In the genomic region with DNA sequence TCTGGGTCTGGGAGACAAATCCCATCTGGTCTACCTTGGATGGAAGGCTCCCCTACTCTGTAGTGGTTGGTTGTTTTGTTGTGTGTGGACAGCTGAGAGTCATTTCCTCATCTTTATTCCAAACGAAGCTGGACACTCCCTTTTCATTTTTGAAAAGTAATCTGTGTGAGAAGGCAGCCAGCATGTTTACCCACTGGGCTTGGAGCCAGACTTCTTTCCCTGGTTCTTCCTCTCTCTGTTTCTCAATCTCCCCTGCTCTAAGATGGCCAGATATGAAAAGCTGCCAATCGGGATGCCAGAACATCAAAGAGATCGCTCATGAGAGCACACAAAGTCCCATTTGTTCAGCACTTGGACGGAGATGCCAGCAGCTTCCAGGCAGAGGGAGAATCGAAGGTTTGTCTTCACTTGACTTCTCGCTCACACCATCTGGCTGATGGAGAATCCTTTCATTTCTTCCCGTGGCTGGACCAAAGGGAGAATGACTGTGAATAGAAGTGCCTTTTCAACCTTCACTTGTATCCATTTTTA, we compare ENCODE assay signal across 7 cellular contexts.
DNase-seq lines count a peak whose midpoint lies in the region; ATAC-seq and TF ChIP-seq lines count a peak whose summit lies in the region.

No MANE protein-coding gene starts in this region.

- no peak overlapping the region for H3K4me3 ChIP-seq in LNCaP clone FGC (ENCODE audit: low read depth, low read length)
- H3K4me3 ChIP-seq in skin epidermis: peak overlapping the region in 5 of 7 experiments; percentile 18 to 24 (median 19)

- POLR2A ChIA-PET in WTC11 (lab: Charles Lee): no interaction called here
- POLR2A ChIA-PET in GM10248 (lab: Yijun Ruan, JAX): no interaction called here

- intact Hi-C loops in left ventricle myocardium superior (cut with micrococcal nuclease): loop anchor here (10.0 kb wide), 3 partner anchors 315 to 655 kb away; no protein-coding TSS in a partner anchor

- DNase-seq in LNCaP clone FGC (ENCODE audit: low read depth): peak; percentile 100
- no peak for DNase-seq in WTC11 (ENCODE audit: low spot score)
- peak; percentile 44 for DNase-seq in left ventricle myocardium superior
- no peak for DNase-seq in stimulated activated CD4-positive, alpha-beta T cell treated with anti-CD3 and anti-CD28 coated beads, Interleukin-15, amount 100 ng/mL, for 24 hours
- DNase-seq in GM10248 (ENCODE audit: extremely low spot score): no peak
- no peak for DNase-seq in immature natural killer cell

- ATAC-seq in WTC11: no peak
- ATAC-seq in left ventricle myocardium superior: peak; percentile 91

- TF ChIP-seq CTCF in LNCaP clone FGC (IDR thresholded peaks at IDR 0.05; ENCODE audit: control insufficient read depth, extremely low read depth, insufficient read depth) (no peak), WTC11 (IDR thresholded peaks at IDR 0.05) (no peak), GM10248 (IDR thresholded peaks at IDR 0.05; ENCODE audit: control extremely low read depth, extremely low read depth, low read depth, missing control alignments) (no peak)

- H3K9me3 Mint-ChIP-seq in WTC11 (0 out of 2 replicates have a peak, but pooled peaks cover 1% of the 10 kb centered on the region), immature natural killer cell (no peaks in the 10 kb centered on the region)

- no peak overlapping the region for H3K4me3 Mint-ChIP-seq in WTC11
- no peak overlapping the region for H3K4me3 Mint-ChIP-seq in immature natural killer cell

- no peaks in the 10 kb centered on the region for H3K4me1 Mint-ChIP-seq in WTC11
- no peaks in the 10 kb centered on the region for H3K4me1 Mint-ChIP-seq in immature natural killer cell

- peak overlapping the region in 18 of 21 experiments; percentile 11 to 80 (median 62) for H3K27ac ChIP-seq in skin epidermis

- H3K27ac Mint-ChIP-seq in WTC11: no peak overlapping the region
- H3K27ac Mint-ChIP-seq in immature natural killer cell: no peak overlapping the region

- no peaks in the 10 kb centered on the region for H3K36me3 Mint-ChIP-seq in WTC11
- H3K36me3 Mint-ChIP-seq in immature natural killer cell: no peaks in the 10 kb centered on the region

- CTCF ChIA-PET in WTC11 (lab: Charles Lee) (no interaction called here), GM10248 (lab: Yijun Ruan, JAX) (interaction anchor here (1.0 to 1.1 kb wide), 2 partner anchors 9 to 15 kb away, joined by 3 read pairs; no protein-coding TSS in a partner anchor)

- H3K27me3 Mint-ChIP-seq in WTC11 (ENCODE audit: low read depth) (no peaks in the 10 kb centered on the region), immature natural killer cell (ENCODE audit: low read depth in 3 of 3) (peaks cover 0 to 3% (median 3%) of the 10 kb centered on the region in 3 donors)

TF ChIP-seq in WTC11, 78 proteins besides CTCF, POLR2A, EP300 and RAD21:
- TF ChIP-seq SP1 (CRISPR knock-in tag; conservative IDR thresholded peaks at IDR 0.05) (no peak), NR2C2 (CRISPR knock-in tag; IDR thresholded peaks at IDR 0.05) (no peak), ESRRA (CRISPR knock-in tag; IDR thresholded peaks at IDR 0.05; ENCODE audit: borderline replicate concordance) (no peak), GABPB1 (CRISPR knock-in tag; IDR thresholded peaks at IDR 0.05) (peak; percentile 78), ZNF317 (CRISPR knock-in tag; IDR thresholded peaks at IDR 0.05; ENCODE audit: borderline replicate concordance, low read depth) (no peak)
- TF ChIP-seq, protein P1, sequence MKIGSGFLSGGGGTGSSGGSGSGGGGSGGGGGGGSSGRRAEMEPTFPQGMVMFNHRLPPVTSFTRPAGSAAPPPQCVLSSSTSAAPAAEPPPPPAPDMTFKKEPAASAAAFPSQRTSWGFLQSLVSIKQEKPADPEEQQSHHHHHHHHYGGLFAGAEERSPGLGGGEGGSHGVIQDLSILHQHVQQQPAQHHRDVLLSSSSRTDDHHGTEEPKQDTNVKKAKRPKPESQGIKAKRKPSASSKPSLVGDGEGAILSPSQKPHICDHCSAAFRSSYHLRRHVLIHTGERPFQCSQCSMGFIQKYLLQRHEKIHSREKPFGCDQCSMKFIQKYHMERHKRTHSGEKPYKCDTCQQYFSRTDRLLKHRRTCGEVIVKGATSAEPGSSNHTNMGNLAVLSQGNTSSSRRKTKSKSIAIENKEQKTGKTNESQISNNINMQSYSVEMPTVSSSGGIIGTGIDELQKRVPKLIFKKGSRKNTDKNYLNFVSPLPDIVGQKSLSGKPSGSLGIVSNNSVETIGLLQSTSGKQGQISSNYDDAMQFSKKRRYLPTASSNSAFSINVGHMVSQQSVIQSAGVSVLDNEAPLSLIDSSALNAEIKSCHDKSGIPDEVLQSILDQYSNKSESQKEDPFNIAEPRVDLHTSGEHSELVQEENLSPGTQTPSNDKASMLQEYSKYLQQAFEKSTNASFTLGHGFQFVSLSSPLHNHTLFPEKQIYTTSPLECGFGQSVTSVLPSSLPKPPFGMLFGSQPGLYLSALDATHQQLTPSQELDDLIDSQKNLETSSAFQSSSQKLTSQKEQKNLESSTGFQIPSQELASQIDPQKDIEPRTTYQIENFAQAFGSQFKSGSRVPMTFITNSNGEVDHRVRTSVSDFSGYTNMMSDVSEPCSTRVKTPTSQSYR (CRISPR knock-in tag; IDR thresholded peaks at IDR 0.05): no peak
- TF ChIP-seq, protein P2, sequence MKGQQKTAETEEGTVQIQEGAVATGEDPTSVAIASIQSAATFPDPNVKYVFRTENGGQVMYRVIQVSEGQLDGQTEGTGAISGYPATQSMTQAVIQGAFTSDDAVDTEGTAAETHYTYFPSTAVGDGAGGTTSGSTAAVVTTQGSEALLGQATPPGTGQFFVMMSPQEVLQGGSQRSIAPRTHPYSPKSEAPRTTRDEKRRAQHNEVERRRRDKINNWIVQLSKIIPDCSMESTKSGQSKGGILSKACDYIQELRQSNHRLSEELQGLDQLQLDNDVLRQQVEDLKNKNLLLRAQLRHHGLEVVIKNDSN (CRISPR knock-in tag; IDR thresholded peaks at IDR 0.05): no peak
TF ChIP-seq in WTC11: peak in this region for 1.

Comparison
In these comparisons a context has a peak if more than half of its experiments do, and no peak if none do; other contexts are left out.
1. DNase-seq: peak in LNCaP clone FGC (single experiment) and left ventricle myocardium superior (single experiment); none in WTC11 (single experiment), stimulated activated CD4-positive, alpha-beta T cell treated with anti-CD3 and anti-CD28 coated beads, Interleukin-15, amount 100 ng/mL, for 24 hours (single experiment), GM10248 (single experiment) and immature natural killer cell (0 of 3).